Comparison of ENCODE assay signal across 1 cellular context in genomic region chr16:20878682-20879147, GRCh38.
TF ChIP-seq lines count a peak whose summit lies in the region.

No MANE protein-coding gene starts in this region.

TF ChIP-seq in HepG2, 621 proteins besides CTCF, POLR2A, EP300 and RAD21 (continued from another document and continues in another):
- no peak for TF ChIP-seq FOXO4 (CRISPR knock-in tag; conservative IDR thresholded peaks at IDR 0.05)
- TF ChIP-seq DNMT1 (CRISPR knock-in tag; IDR thresholded peaks at IDR 0.05), result no peak
- TF ChIP-seq CEBPG (CRISPR knock-in tag; IDR thresholded peaks at IDR 0.05), result peak; percentile 15; the same call in 1 of the 2 replicates
- TF ChIP-seq IRF9 (CRISPR knock-in tag; IDR thresholded peaks at IDR 0.05; ENCODE audit: borderline replicate concordance), result no peak
- TF ChIP-seq BRCA1 (CRISPR knock-in tag; IDR thresholded peaks at IDR 0.05), result no peak
- TF ChIP-seq, protein P1, sequence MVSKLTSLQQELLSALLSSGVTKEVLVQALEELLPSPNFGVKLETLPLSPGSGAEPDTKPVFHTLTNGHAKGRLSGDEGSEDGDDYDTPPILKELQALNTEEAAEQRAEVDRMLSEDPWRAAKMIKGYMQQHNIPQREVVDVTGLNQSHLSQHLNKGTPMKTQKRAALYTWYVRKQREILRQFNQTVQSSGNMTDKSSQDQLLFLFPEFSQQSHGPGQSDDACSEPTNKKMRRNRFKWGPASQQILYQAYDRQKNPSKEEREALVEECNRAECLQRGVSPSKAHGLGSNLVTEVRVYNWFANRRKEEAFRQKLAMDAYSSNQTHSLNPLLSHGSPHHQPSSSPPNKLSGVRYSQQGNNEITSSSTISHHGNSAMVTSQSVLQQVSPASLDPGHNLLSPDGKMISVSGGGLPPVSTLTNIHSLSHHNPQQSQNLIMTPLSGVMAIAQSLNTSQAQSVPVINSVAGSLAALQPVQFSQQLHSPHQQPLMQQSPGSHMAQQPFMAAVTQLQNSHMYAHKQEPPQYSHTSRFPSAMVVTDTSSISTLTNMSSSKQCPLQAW (CRISPR knock-in tag; IDR thresholded peaks at IDR 0.05), result peak; percentile 55; the same call in 1 of the 2 replicates
- no peak for TF ChIP-seq ZNF3 (CRISPR knock-in tag; IDR thresholded peaks at IDR 0.05)
- TF ChIP-seq, protein P2, sequence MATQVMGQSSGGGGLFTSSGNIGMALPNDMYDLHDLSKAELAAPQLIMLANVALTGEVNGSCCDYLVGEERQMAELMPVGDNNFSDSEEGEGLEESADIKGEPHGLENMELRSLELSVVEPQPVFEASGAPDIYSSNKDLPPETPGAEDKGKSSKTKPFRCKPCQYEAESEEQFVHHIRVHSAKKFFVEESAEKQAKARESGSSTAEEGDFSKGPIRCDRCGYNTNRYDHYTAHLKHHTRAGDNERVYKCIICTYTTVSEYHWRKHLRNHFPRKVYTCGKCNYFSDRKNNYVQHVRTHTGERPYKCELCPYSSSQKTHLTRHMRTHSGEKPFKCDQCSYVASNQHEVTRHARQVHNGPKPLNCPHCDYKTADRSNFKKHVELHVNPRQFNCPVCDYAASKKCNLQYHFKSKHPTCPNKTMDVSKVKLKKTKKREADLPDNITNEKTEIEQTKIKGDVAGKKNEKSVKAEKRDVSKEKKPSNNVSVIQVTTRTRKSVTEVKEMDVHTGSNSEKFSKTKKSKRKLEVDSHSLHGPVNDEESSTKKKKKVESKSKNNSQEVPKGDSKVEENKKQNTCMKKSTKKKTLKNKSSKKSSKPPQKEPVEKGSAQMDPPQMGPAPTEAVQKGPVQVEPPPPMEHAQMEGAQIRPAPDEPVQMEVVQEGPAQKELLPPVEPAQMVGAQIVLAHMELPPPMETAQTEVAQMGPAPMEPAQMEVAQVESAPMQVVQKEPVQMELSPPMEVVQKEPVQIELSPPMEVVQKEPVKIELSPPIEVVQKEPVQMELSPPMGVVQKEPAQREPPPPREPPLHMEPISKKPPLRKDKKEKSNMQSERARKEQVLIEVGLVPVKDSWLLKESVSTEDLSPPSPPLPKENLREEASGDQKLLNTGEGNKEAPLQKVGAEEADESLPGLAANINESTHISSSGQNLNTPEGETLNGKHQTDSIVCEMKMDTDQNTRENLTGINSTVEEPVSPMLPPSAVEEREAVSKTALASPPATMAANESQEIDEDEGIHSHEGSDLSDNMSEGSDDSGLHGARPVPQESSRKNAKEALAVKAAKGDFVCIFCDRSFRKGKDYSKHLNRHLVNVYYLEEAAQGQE (IDR thresholded peaks at IDR 0.05; ENCODE audit: borderline replicate concordance in 1 of 2, low read depth in 1 of 2, low read length in 2 of 2), result no peak
- TF ChIP-seq CC2D1A (CRISPR knock-in tag; IDR thresholded peaks at IDR 0.05), result no peak
- TF ChIP-seq ZNF710 (CRISPR knock-in tag; IDR thresholded peaks at IDR 0.05; ENCODE audit: borderline replicate concordance), result peak; percentile 39; the same call in 1 of the 2 replicates
- no peak for TF ChIP-seq NR1H2 (CRISPR knock-in tag; IDR thresholded peaks at IDR 0.05; ENCODE audit: borderline replicate concordance, low read depth)
- no peak for TF ChIP-seq ZSCAN25 (CRISPR knock-in tag; IDR thresholded peaks at IDR 0.05)
- no peak for TF ChIP-seq ZNF883 (CRISPR knock-in tag; IDR thresholded peaks at IDR 0.05; ENCODE audit: not compliant biosample characterization)
- TF ChIP-seq WIZ (CRISPR knock-in tag; IDR thresholded peaks at IDR 0.05), result no peak
- no peak for TF ChIP-seq ZNF275 (CRISPR knock-in tag; IDR thresholded peaks at IDR 0.05; ENCODE audit: borderline replicate concordance)
- no peak; the same call in none of the 2 replicates for TF ChIP-seq ZNF331 (CRISPR knock-in tag; IDR thresholded peaks at IDR 0.05)
- TF ChIP-seq AGO2 (optimal IDR thresholded peaks at IDR 0.05; ENCODE audit: low read depth, low read length), result no peak
- TF ChIP-seq NFE2 (CRISPR knock-in tag; IDR thresholded peaks at IDR 0.05), result no peak
- TF ChIP-seq EZH2 (conservative IDR thresholded peaks at IDR 0.05; ENCODE audit: low read depth, low read length), result no peak
- TF ChIP-seq ZNF713 (CRISPR knock-in tag; IDR thresholded peaks at IDR 0.05), result no peak
- no peak for TF ChIP-seq ZNF570 (CRISPR knock-in tag; IDR thresholded peaks at IDR 0.05; ENCODE audit: borderline replicate concordance)
- TF ChIP-seq NR2F2 (IDR thresholded peaks at IDR 0.05; ENCODE audit: borderline replicate concordance, low read depth), result no peak
- no peak for TF ChIP-seq ZNF552 (CRISPR knock-in tag; IDR thresholded peaks at IDR 0.05; ENCODE audit: borderline replicate concordance)
- TF ChIP-seq ZFP90 (CRISPR knock-in tag; IDR thresholded peaks at IDR 0.05; ENCODE audit: borderline replicate concordance), result no peak
- TF ChIP-seq, protein P3, sequence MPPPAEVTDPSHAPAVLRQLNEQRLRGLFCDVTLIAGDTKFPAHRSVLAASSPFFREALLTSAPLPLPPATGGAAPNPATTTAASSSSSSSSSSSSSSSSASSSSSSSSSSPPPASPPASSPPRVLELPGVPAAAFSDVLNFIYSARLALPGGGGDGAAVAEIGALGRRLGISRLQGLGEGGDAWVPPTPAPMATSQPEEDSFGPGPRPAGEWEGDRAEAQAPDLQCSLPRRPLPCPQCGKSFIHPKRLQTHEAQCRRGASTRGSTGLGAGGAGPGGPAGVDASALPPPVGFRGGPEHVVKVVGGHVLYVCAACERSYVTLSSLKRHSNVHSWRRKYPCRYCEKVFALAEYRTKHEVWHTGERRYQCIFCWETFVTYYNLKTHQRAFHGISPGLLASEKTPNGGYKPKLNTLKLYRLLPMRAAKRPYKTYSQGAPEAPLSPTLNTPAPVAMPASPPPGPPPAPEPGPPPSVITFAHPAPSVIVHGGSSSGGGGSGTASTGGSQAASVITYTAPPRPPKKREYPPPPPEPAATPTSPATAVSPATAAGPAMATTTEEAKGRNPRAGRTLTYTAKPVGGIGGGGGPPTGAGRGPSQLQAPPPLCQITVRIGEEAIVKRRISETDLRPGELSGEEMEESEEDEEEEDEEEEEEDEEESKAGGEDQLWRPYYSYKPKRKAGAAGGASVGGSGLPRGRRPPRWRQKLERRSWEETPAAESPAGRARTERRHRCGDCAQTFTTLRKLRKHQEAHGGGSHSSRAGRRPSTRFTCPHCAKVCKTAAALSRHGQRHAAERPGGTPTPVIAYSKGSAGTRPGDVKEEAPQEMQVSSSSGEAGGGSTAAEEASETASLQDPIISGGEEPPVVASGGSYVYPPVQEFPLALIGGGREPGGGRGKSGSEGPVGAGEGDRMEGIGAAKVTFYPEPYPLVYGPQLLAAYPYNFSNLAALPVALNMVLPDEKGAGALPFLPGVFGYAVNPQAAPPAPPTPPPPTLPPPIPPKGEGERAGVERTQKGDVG (CRISPR knock-in tag; IDR thresholded peaks at IDR 0.05; ENCODE audit: borderline replicate concordance), result no peak
- TF ChIP-seq, protein P4, sequence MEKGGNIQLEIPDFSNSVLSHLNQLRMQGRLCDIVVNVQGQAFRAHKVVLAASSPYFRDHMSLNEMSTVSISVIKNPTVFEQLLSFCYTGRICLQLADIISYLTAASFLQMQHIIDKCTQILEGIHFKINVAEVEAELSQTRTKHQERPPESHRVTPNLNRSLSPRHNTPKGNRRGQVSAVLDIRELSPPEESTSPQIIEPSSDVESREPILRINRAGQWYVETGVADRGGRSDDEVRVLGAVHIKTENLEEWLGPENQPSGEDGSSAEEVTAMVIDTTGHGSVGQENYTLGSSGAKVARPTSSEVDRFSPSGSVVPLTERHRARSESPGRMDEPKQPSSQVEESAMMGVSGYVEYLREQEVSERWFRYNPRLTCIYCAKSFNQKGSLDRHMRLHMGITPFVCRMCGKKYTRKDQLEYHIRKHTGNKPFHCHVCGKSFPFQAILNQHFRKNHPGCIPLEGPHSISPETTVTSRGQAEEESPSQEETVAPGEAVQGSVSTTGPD (CRISPR knock-in tag; IDR thresholded peaks at IDR 0.05), result no peak
- no peak for TF ChIP-seq NFATC3 (CRISPR knock-in tag; IDR thresholded peaks at IDR 0.05)
- TF ChIP-seq FOXO1 (CRISPR knock-in tag; IDR thresholded peaks at IDR 0.05), result peak; percentile 46; the same call in 1 of the 2 replicates
- TF ChIP-seq, protein P5, sequence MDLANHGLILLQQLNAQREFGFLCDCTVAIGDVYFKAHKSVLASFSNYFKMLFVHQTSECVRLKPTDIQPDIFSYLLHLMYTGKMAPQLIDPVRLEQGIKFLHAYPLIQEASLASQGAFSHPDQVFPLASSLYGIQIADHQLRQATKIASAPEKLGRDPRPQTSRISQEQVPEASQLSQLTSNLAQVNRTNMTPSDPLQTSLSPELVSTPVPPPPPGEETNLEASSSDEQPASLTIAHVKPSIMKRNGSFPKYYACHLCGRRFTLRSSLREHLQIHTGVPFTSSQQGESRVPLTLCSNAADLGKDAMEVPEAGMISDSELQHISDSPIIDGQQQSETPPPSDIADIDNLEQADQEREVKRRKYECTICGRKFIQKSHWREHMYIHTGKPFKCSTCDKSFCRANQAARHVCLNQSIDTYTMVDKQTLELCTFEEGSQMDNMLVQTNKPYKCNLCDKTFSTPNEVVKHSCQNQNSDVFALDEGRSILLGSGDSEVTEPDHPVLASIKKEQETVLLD (CRISPR knock-in tag; IDR thresholded peaks at IDR 0.05; ENCODE audit: low read depth), result no peak
- TF ChIP-seq, protein P6, sequence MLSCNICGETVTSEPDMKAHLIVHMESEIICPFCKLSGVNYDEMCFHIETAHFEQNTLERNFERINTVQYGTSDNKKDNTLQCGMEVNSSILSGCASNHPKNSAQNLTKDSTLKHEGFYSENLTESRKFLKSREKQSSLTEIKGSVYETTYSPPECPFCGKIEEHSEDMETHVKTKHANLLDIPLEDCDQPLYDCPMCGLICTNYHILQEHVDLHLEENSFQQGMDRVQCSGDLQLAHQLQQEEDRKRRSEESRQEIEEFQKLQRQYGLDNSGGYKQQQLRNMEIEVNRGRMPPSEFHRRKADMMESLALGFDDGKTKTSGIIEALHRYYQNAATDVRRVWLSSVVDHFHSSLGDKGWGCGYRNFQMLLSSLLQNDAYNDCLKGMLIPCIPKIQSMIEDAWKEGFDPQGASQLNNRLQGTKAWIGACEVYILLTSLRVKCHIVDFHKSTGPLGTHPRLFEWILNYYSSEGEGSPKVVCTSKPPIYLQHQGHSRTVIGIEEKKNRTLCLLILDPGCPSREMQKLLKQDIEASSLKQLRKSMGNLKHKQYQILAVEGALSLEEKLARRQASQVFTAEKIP (CRISPR knock-in tag; IDR thresholded peaks at IDR 0.05; ENCODE audit: borderline replicate concordance), result no peak
- no peak for TF ChIP-seq TAF1 (CRISPR knock-in tag; IDR thresholded peaks at IDR 0.05)
- TF ChIP-seq TP53 (CRISPR knock-in tag; conservative IDR thresholded peaks at IDR 0.05), result no peak
- 0 out of 2 replicates have a peak, but pooled peaks have one; percentile 28 for TF ChIP-seq HMG20B (CRISPR knock-in tag; conservative IDR thresholded peaks at IDR 0.05)
- TF ChIP-seq ZC3H4 (CRISPR knock-in tag; IDR thresholded peaks at IDR 0.05; ENCODE audit: borderline replicate concordance), result no peak
- TF ChIP-seq ZSCAN20 (CRISPR knock-in tag; IDR thresholded peaks at IDR 0.05; ENCODE audit: borderline replicate concordance), result no peak
